In the genomic region with DNA sequence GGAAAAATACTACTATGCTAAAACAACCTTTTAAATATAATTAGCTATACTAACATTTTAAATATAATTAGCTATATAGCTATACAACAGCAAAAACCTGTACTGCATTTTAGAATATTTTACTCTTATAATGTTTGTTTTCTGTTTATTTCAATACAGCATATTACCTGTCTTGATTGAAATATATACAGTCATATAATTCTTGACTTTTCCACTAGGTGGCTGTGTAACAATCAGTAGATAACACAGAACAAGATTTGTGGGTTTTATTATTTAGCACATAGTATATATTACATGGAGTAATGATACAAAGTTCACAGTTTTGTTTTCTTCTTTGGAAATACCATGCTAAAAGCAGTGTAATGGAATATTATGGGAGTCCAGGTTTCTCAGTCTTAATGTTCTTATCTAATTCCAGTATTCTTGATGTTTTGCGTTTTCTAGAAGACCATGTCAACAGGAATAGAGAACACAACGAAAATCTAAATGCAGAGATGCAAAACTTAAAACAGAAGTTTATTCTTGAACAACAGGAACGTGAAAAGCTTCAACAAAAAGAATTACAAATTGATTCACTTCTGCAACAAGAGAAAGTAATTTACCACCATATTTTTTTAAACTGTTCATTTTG, we compare ENCODE assay signal across 9 cellular contexts. TPM values are rescaled to one million over a fixed set of nuclear protein-coding genes. Genes with fewer than 3 reads are reported as not detected.
DNase-seq lines count a peak whose midpoint lies in the region; ATAC-seq and TF ChIP-seq lines count a peak whose summit lies in the region.
"Had no signal": no experiment of that assay in that cellular context is flagged by ENCODE, and none has a peak within 500 bp of the region (broad histone marks: within the 10 kb centered on the region; RNA-seq: fewer than 3 reads in every experiment).

No MANE protein-coding gene starts in this region.

- H3K9me3 ChIP-seq in CD4-positive, alpha-beta T cell (ENCODE audit: control insufficient read depth, low read length): no peaks in the 10 kb centered on the region
- peaks cover 4% of the 10 kb centered on the region for H3K9me3 ChIP-seq in RWPE2 (ENCODE audit: severe bottlenecking)

- no peaks in the 10 kb centered on the region for H3K36me3 Mint-ChIP-seq in CD4-positive, alpha-beta T cell (ENCODE audit: low read depth)

- no peak overlapping the region for H3K27ac Mint-ChIP-seq in CD4-positive, alpha-beta T cell

- H3K4me3 ChIP-seq in RWPE2 (ENCODE audit: severe bottlenecking): no peak overlapping the region

- H3K4me1 Mint-ChIP-seq in CD4-positive, alpha-beta T cell (ENCODE audit: low read depth): no peaks in the 10 kb centered on the region

- intact Hi-C loops in CD4-positive, alpha-beta T cell (cut with DNase I, micrococcal nuclease): loop anchor here in 1 of 2 experiments (1.0 kb wide), 1 partner anchor 30 kb away; no protein-coding TSS in a partner anchor

- H3K27ac ChIP-seq in CD4-positive, alpha-beta T cell (ENCODE audit: low read depth, low read length): no peak overlapping the region
- H3K27ac ChIP-seq in RWPE2 (ENCODE audit: poor library complexity, severe bottlenecking): no peak overlapping the region
- H3K27ac ChIP-seq: VCaP had no signal

- H3K36me3 ChIP-seq in RWPE2 (ENCODE audit: low read depth): peaks cover 98% of the 10 kb centered on the region

- H3K27me3 Mint-ChIP-seq in CD4-positive, alpha-beta T cell: no peaks in the 10 kb centered on the region

- POLR2A ChIA-PET in CD4-positive, alpha-beta T cell (lab: Charles Lee): interaction anchor here (1.0 to 3.1 kb wide), 3 partner anchors 13 to 34 kb away, joined by 3 to 18 read pairs (median 8); a partner anchor contains a TSS

- CTCF ChIA-PET in CD4-positive, alpha-beta T cell (lab: Charles Lee): interaction anchor here (1.4 kb wide), 1 partner anchor 8 kb away, joined by 3 read pairs; no protein-coding TSS in a partner anchor

- TF ChIP-seq CTCF in CD4-positive, alpha-beta T cell (IDR thresholded peaks at IDR 0.05): peak; percentile 58
- peak; percentile 84 for TF ChIP-seq CTCF in RWPE2 (IDR thresholded peaks at IDR 0.05; ENCODE audit: poor library complexity, severe bottlenecking)

- no peak overlapping the region for H3K4me3 Mint-ChIP-seq in CD4-positive, alpha-beta T cell

- no peaks in the 10 kb centered on the region for H3K27me3 ChIP-seq in CD4-positive, alpha-beta T cell (ENCODE audit: control insufficient read depth, insufficient read depth, low read length)
- H3K27me3 ChIP-seq in RWPE2 (ENCODE audit: insufficient read depth, poor library complexity, severe bottlenecking): no peaks in the 10 kb centered on the region

- ATAC-seq in CD4-positive, alpha-beta T cell (ENCODE audit: poor library complexity): peak; percentile 55
- ATAC-seq in GM21619 (IDR thresholded peaks at IDR 0.05; ENCODE audit: unreplicated experiment) (peak; percentile 77), RWPE2 (ENCODE audit: low read depth) (peak; percentile 71)

- H3K9me3 Mint-ChIP-seq in CD4-positive, alpha-beta T cell: no peaks in the 10 kb centered on the region

- no peak for DNase-seq in CD4-positive, alpha-beta T cell
- DNase-seq in RWPE2 (ENCODE audit: low spot score) (no peak), kidney tubule cell (ENCODE audit: low spot score) (peak; percentile 38), COR-L47 (lab: John Stamatoyannopoulos, UW) (no peak), dedifferentiated amniotic fluid mesenchymal stem cell (ENCODE audit: extremely low spot score) (no peak)
- no peak for DNase-seq in stimulated activated CD4-positive, alpha-beta T cell treated with anti-CD3 and anti-CD28 coated beads, Interleukin-4, amount 100 ng/mL, for 24 hours
- DNase-seq in stimulated activated CD8-positive, alpha-beta memory T cell treated with anti-CD3 and anti-CD28 coated beads, Interleukin-4, amount 100 ng/mL, for 48 hours: no peak

- H3K4me1 ChIP-seq in RWPE2 (ENCODE audit: insufficient read depth, poor library complexity, severe bottlenecking): peaks cover 12% of the 10 kb centered on the region

RNA-seq across cellular contexts. Expression of a gene that starts 13.3 kb away (rescaled TPM):
- under 1 TPM; 0.42 to 0.74 TPM for total RNA-seq in CD4-positive, alpha-beta T cell

RNA-seq across cellular contexts. Expression of a gene that starts 13.8 kb away (rescaled TPM):
- 10 to 100 TPM; 18.0 to 18.9 TPM for total RNA-seq in CD4-positive, alpha-beta T cell

RNA-seq across cellular contexts. Expression of a gene that starts 31.7 kb away (rescaled TPM):
- 10 to 100 TPM; 33.0 to 34.7 TPM for total RNA-seq in CD4-positive, alpha-beta T cell

RNA-seq across cellular contexts. Expression of a gene that starts 36.3 kb away (rescaled TPM):
- total RNA-seq in CD4-positive, alpha-beta T cell: 100 to 1,000 TPM; 114 to 116 TPM
